In the genomic region with DNA sequence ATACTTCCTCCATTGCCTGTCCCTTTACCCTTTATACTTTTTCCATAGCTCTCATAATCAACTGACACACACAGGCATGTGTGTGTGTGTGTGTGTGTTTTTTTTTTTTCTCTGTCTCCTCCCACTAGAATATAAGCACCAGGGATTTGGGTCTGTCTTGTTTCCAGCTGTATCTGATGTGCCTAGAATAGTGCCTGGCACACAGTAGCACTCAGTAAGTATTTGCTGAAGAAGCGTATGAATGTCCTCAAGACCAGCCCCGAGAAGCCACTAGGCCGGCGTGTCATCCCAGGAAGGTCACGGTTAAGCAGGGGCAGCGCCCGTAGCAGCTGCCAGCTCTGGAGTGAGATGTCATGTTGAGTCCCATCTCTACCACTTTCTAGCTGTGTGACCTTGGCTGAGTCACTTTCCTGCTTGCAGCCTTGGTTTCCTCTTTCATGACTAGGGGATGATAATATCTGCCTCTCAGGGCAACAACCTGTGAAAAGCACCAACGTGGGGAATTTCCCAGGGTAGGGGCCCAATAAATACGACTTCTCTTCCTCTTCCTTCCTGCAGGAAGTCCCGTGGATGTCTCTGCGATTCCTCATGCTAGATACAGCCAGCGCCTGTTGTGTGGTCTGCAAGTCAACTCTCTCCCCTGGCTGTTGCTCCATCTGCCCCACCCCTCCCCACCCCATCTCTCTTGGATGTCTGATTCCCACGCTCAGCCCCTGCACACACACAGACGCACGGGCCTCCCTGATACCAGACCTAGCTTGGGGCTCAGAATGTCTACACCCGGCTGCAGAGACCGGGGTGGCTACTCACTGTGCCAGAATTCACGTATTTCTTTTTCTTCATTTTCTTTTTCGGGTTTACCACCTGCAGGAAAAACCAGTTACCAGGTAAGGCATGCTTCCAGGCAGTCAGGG, we compare ENCODE assay signal across 8 cellular contexts. TPM values are rescaled to one million over a fixed set of nuclear protein-coding genes. Genes with fewer than 3 reads are reported as not detected.
DNase-seq lines count a peak whose midpoint lies in the region; ATAC-seq lines count a peak whose summit lies in the region.

No MANE protein-coding gene starts in this region.

- DNase-seq in HT1080 (ENCODE audit: low read depth) (peak; percentile 96), pons (ENCODE audit: low spot score) (no peak), D341Med (ENCODE audit: low spot score) (no peak), mucosa of gallbladder (ENCODE audit: low spot score) (no peak)
- peak; percentile 47 to 82 for DNase-seq in activated CD4-positive, alpha-beta T cell treated with anti-CD3 and anti-CD28 coated beads, Interleukin-2, amount 50 U/mL, for 24 hours (ENCODE audit: low read depth in 1 of 2, low spot score in 1 of 2)
- DNase-seq in stimulated activated CD8-positive, alpha-beta memory T cell treated with anti-CD3 and anti-CD28 coated beads, Interleukin-4, amount 100 ng/mL, for 48 hours = peak; percentile 77

- H3K4me1 ChIP-seq in esophagus (ENCODE audit: control insufficient read depth in 2 of 2, insufficient read depth in 2 of 2, low read length in 1 of 2) = peaks cover 3 to 37% of the 10 kb centered on the region in 2 donors

- ATAC-seq in GM18517 (IDR thresholded peaks at IDR 0.05; ENCODE audit: unreplicated experiment) = peak; percentile 37

- H3K9me3 ChIP-seq in esophagus (ENCODE audit: control insufficient read depth in 2 of 2, insufficient read depth in 1 of 2, low read depth in 1 of 2, low read length in 1 of 2) = no peaks in the 10 kb centered on the region

- no peak overlapping the region for H3K4me3 ChIP-seq in esophagus (ENCODE audit: low read depth in 1 of 2, low read length in 2 of 2)

- no peaks in the 10 kb centered on the region for H3K27me3 ChIP-seq in esophagus (ENCODE audit: control insufficient read depth in 1 of 2, insufficient read depth in 2 of 2, low read length in 2 of 2)

- no peaks in the 10 kb centered on the region for H3K36me3 ChIP-seq in esophagus (ENCODE audit: control insufficient read depth in 2 of 2, insufficient read depth in 2 of 2, low read length in 1 of 2)

- 38 to 43% methylated on average over 19 of the region's 19 CpGs for WGBS in esophagus, 2 donors

- H3K27ac ChIP-seq in esophagus (ENCODE audit: low read depth in 2 of 2, low read length in 1 of 2) = peak overlapping the region; percentile 72 to 85

RNA-seq across cellular contexts. Expression of a gene that starts 58.1 kb away (rescaled TPM):
- not detected in 2 replicates for total RNA-seq in HT1080 (2014; rRNA removed; shearing (Covaris generic))
- not detected in 2 replicates for polyA plus RNA-seq in HT1080 (2015; cell fraction: cytosol; rRNA removed)
- polyA plus RNA-seq in HT1080 (2015; cell fraction: nucleus; rRNA removed) = 0.05 TPM in 1 of 2 replicates, not detected in the other
- under 1 TPM; 0.21 to 0.37 TPM for polyA plus RNA-seq in esophagus
- 0.75 TPM for total RNA-seq in mucosa of gallbladder

Comparison
In these comparisons a context has a peak if more than half of its experiments do, and no peak if none do; other contexts are left out.
1. DNase-seq: peak in HT1080 (single experiment), activated CD4-positive, alpha-beta T cell treated with anti-CD3 and anti-CD28 coated beads, Interleukin-2, amount 50 U/mL, for 24 hours (2 of 2) and stimulated activated CD8-positive, alpha-beta memory T cell treated with anti-CD3 and anti-CD28 coated beads, Interleukin-4, amount 100 ng/mL, for 48 hours (single experiment); none in pons (single experiment), D341Med (single experiment) and mucosa of gallbladder (single experiment).